ENCODE assay signal across 9 cellular contexts in the genomic region with DNA sequence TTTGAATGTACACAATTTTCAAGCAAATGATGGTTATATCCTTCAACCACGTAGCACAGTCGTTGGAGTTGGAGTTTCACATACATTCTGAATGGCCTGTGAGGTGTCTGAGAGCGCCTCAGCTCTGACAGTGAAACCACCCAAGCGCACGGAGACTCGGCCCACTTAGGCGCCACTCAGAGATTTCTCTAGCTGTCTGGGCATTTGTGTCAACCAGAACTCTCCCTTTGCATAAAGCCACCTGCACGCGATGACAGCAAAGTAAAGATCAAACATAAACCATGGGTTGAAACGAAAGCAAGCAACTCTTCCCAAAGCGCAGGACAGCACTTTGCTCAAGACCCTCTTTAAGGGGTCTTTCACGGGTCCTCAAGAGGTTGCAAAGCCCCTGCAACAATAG. TPM values are rescaled to one million over a fixed set of nuclear protein-coding genes. Genes with fewer than 3 reads are reported as not detected.
DNase-seq lines count a peak whose midpoint lies in the region; ATAC-seq and TF ChIP-seq lines count a peak whose summit lies in the region.
"Had no signal": no experiment of that assay in that cellular context is flagged by ENCODE, and none has a peak within 500 bp of the region (broad histone marks: within the 10 kb centered on the region; RNA-seq: fewer than 3 reads in every experiment).

No MANE protein-coding gene starts in this region.

- H3K4me3 ChIP-seq in tibial artery = peak overlapping the region; percentile 34 to 55

- H3K36me3 ChIP-seq in tibial artery = no peaks in the 10 kb centered on the region

- peak; percentile 34 for DNase-seq in activated naive CD4-positive, alpha-beta T cell treated with anti-CD3 and anti-CD28 coated beads, Interleukin-2, amount 10 ng/mL, durations not matched to agents 7 days and 5 days
- DNase-seq in activated naive CD4-positive, alpha-beta T cell (lab: John Stamatoyannopoulos, UW) = no peak
- DNase-seq in WTC11 (ENCODE audit: low spot score) = no peak
- DNase-seq in immature natural killer cell = no peak
- DNase-seq in tibial artery = no peak
- DNase-seq in LoVo (ENCODE audit: low spot score) = no peak
- DNase-seq in midbrain (lab: John Stamatoyannopoulos, UW) = no peak

- H3K27me3 ChIP-seq in tibial artery = peaks cover 0 to 49% of the 10 kb centered on the region in 2 donors

- intact Hi-C loops in tibial artery (cut with DNase I; ENCODE audit: low total_unique reads) = no loop called here

- no peak overlapping the region for H3K27ac Mint-ChIP-seq in activated naive CD4-positive, alpha-beta T cell treated with anti-CD3 and anti-CD28 coated beads, Interleukin-2, amount 10 ng/mL, durations not matched to agents 7 days and 5 days
- H3K27ac Mint-ChIP-seq in WTC11 = no peak overlapping the region
- no peak overlapping the region for H3K27ac Mint-ChIP-seq in immature natural killer cell

- no peak overlapping the region for H3K27ac ChIP-seq in tibial artery

- peaks cover 0 to 34% (median 28%) of the 10 kb centered on the region in 4 donors for H3K4me1 ChIP-seq in tibial artery

- TF ChIP-seq CTCF in WTC11 (IDR thresholded peaks at IDR 0.05) = no peak
- no peak for TF ChIP-seq CTCF in tibial artery (IDR thresholded peaks at IDR 0.05)

- ATAC-seq in WTC11 (no peak), HG03108 (IDR thresholded peaks at IDR 0.05; ENCODE audit: unreplicated experiment) (no peak)

- H3K27me3 Mint-ChIP-seq in activated naive CD4-positive, alpha-beta T cell treated with anti-CD3 and anti-CD28 coated beads, Interleukin-2, amount 10 ng/mL, durations not matched to agents 7 days and 5 days = peaks cover 91% of the 10 kb centered on the region
- peaks cover 77% of the 10 kb centered on the region for H3K27me3 Mint-ChIP-seq in WTC11 (ENCODE audit: low read depth)
- peaks cover 14 to 29% (median 23%) of the 10 kb centered on the region in 3 donors for H3K27me3 Mint-ChIP-seq in immature natural killer cell (ENCODE audit: low read depth in 3 of 3)

- peaks cover 22% of the 10 kb centered on the region for H3K4me1 Mint-ChIP-seq in activated naive CD4-positive, alpha-beta T cell treated with anti-CD3 and anti-CD28 coated beads, Interleukin-2, amount 10 ng/mL, durations not matched to agents 7 days and 5 days
- H3K4me1 Mint-ChIP-seq in WTC11 (peaks cover 28% of the 10 kb centered on the region), immature natural killer cell (peaks cover 27 to 38% of the 10 kb centered on the region in 2 donors)

- no peaks in the 10 kb centered on the region for H3K9me3 ChIP-seq in tibial artery

- H3K4me3 Mint-ChIP-seq in activated naive CD4-positive, alpha-beta T cell treated with anti-CD3 and anti-CD28 coated beads, Interleukin-2, amount 10 ng/mL, durations not matched to agents 7 days and 5 days = peak overlapping the region; percentile 58
- peak overlapping the region; percentile 59 for H3K4me3 Mint-ChIP-seq in WTC11
- peak overlapping the region in 3 of 5 donors; percentile 24 to 67 (median 62) for H3K4me3 Mint-ChIP-seq in immature natural killer cell

- POLR2A ChIA-PET in WTC11 (lab: Charles Lee) = no interaction called here

- CTCF ChIA-PET in activated naive CD4-positive, alpha-beta T cell treated with anti-CD3 and anti-CD28 coated beads, Interleukin-2, amount 10 ng/mL, durations not matched to agents 7 days and 5 days (lab: Charles Lee) = interaction anchor here (1.2 to 1.4 kb wide), 2 partner anchors 101 to 110 kb away, joined by 5 to 6 read pairs; no protein-coding TSS in a partner anchor
- CTCF ChIA-PET in WTC11 (lab: Charles Lee) = interaction anchor here (1.3 to 5.2 kb wide), 4 partner anchors 8 to 141 kb away, joined by 4 to 42 read pairs (median 22); no protein-coding TSS in a partner anchor

- H3K36me3 Mint-ChIP-seq in activated naive CD4-positive, alpha-beta T cell treated with anti-CD3 and anti-CD28 coated beads, Interleukin-2, amount 10 ng/mL, durations not matched to agents 7 days and 5 days = no peaks in the 10 kb centered on the region
- peaks cover under 1% of the 10 kb centered on the region; the same call in 1 of the 2 replicates for H3K36me3 Mint-ChIP-seq in WTC11
- H3K36me3 Mint-ChIP-seq in immature natural killer cell = no peaks in the 10 kb centered on the region

- no peaks in the 10 kb centered on the region for H3K9me3 Mint-ChIP-seq in activated naive CD4-positive, alpha-beta T cell treated with anti-CD3 and anti-CD28 coated beads, Interleukin-2, amount 10 ng/mL, durations not matched to agents 7 days and 5 days
- H3K9me3 Mint-ChIP-seq in WTC11 = peaks cover 3% of the 10 kb centered on the region
- no peaks in the 10 kb centered on the region for H3K9me3 Mint-ChIP-seq in immature natural killer cell

TF ChIP-seq in WTC11, 78 proteins besides CTCF, POLR2A, EP300 and RAD21:
- TF ChIP-seq, protein P1, sequence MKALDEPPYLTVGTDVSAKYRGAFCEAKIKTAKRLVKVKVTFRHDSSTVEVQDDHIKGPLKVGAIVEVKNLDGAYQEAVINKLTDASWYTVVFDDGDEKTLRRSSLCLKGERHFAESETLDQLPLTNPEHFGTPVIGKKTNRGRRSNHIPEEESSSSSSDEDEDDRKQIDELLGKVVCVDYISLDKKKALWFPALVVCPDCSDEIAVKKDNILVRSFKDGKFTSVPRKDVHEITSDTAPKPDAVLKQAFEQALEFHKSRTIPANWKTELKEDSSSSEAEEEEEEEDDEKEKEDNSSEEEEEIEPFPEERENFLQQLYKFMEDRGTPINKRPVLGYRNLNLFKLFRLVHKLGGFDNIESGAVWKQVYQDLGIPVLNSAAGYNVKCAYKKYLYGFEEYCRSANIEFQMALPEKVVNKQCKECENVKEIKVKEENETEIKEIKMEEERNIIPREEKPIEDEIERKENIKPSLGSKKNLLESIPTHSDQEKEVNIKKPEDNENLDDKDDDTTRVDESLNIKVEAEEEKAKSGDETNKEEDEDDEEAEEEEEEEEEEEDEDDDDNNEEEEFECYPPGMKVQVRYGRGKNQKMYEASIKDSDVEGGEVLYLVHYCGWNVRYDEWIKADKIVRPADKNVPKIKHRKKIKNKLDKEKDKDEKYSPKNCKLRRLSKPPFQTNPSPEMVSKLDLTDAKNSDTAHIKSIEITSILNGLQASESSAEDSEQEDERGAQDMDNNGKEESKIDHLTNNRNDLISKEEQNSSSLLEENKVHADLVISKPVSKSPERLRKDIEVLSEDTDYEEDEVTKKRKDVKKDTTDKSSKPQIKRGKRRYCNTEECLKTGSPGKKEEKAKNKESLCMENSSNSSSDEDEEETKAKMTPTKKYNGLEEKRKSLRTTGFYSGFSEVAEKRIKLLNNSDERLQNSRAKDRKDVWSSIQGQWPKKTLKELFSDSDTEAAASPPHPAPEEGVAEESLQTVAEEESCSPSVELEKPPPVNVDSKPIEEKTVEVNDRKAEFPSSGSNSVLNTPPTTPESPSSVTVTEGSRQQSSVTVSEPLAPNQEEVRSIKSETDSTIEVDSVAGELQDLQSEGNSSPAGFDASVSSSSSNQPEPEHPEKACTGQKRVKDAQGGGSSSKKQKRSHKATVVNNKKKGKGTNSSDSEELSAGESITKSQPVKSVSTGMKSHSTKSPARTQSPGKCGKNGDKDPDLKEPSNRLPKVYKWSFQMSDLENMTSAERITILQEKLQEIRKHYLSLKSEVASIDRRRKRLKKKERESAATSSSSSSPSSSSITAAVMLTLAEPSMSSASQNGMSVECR (CRISPR knock-in tag; IDR thresholded peaks at IDR 0.05; ENCODE audit: borderline replicate concordance) = no peak
- TF ChIP-seq KAT7 (CRISPR knock-in tag; IDR thresholded peaks at IDR 0.05; ENCODE audit: borderline replicate concordance) (no peak), ZNF138 (CRISPR knock-in tag; conservative IDR thresholded peaks at IDR 0.05) (no peak), GTF2I (CRISPR knock-in tag; conservative IDR thresholded peaks at IDR 0.05) (no peak), JAZF1 (CRISPR knock-in tag; IDR thresholded peaks at IDR 0.05) (no peak), ZNF423 (CRISPR knock-in tag; IDR thresholded peaks at IDR 0.05) (no peak)
- TF ChIP-seq, protein P2, sequence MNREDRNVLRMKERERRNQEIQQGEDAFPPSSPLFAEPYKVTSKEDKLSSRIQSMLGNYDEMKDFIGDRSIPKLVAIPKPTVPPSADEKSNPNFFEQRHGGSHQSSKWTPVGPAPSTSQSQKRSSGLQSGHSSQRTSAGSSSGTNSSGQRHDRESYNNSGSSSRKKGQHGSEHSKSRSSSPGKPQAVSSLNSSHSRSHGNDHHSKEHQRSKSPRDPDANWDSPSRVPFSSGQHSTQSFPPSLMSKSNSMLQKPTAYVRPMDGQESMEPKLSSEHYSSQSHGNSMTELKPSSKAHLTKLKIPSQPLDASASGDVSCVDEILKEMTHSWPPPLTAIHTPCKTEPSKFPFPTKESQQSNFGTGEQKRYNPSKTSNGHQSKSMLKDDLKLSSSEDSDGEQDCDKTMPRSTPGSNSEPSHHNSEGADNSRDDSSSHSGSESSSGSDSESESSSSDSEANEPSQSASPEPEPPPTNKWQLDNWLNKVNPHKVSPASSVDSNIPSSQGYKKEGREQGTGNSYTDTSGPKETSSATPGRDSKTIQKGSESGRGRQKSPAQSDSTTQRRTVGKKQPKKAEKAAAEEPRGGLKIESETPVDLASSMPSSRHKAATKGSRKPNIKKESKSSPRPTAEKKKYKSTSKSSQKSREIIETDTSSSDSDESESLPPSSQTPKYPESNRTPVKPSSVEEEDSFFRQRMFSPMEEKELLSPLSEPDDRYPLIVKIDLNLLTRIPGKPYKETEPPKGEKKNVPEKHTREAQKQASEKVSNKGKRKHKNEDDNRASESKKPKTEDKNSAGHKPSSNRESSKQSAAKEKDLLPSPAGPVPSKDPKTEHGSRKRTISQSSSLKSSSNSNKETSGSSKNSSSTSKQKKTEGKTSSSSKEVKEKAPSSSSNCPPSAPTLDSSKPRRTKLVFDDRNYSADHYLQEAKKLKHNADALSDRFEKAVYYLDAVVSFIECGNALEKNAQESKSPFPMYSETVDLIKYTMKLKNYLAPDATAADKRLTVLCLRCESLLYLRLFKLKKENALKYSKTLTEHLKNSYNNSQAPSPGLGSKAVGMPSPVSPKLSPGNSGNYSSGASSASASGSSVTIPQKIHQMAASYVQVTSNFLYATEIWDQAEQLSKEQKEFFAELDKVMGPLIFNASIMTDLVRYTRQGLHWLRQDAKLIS (CRISPR knock-in tag; IDR thresholded peaks at IDR 0.05; ENCODE audit: borderline replicate concordance) = no peak
- TF ChIP-seq, protein P3, sequence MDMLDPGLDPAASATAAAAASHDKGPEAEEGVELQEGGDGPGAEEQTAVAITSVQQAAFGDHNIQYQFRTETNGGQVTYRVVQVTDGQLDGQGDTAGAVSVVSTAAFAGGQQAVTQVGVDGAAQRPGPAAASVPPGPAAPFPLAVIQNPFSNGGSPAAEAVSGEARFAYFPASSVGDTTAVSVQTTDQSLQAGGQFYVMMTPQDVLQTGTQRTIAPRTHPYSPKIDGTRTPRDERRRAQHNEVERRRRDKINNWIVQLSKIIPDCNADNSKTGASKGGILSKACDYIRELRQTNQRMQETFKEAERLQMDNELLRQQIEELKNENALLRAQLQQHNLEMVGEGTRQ (CRISPR knock-in tag; IDR thresholded peaks at IDR 0.05) = no peak

RNA-seq across cellular contexts. Expression of a gene that starts 0.5 kb away (rescaled TPM):
- total RNA-seq in WTC11 (2021) = 0.07 to 0.32 TPM (median 0.13 TPM) in 3 replicates
- polyA plus RNA-seq in immature natural killer cell = under 1 TPM in 2 of 3 donors, not detected in 1; 0.12 to 0.34 TPM
- total RNA-seq: Daoy had no signal

RNA-seq across cellular contexts. Expression of a gene that starts 56.8 kb away (rescaled TPM):
- total RNA-seq in WTC11 (2021) = 63.9 to 67.3 TPM (median 65.3 TPM) in 3 replicates
- 10 to 100 TPM; 17.2 to 31.3 (median 27.5) TPM for polyA plus RNA-seq in immature natural killer cell
